8 cellular contexts compared by ENCODE assay signal in genomic region chr17:45371414-45372324, GRCh38. TPM values are rescaled to one million over a fixed set of nuclear protein-coding genes. Genes with fewer than 3 reads are reported as not detected.
DNase-seq lines count a peak whose midpoint lies in the region; ATAC-seq, FAIRE-seq and TF ChIP-seq lines count a peak whose summit lies in the region.

No MANE protein-coding gene starts in this region.

- H3K4me1 ChIP-seq in IMR-90 (ENCODE audit: control insufficient read depth, insufficient read depth, low read length) (peaks cover 34% of the 10 kb centered on the region), adipocyte (ENCODE audit: control insufficient read depth, insufficient read depth, low read length) (peaks cover 28% of the 10 kb centered on the region), pancreas (peaks cover 0 to 13% (median 6%) of the 10 kb centered on the region in 3 donors)

- peak overlapping the region; percentile 100 for H2AK5ac ChIP-seq in IMR-90 (ENCODE audit: low read depth, low read length)

- ATAC-seq in IMR-90 (ENCODE audit: low read depth) = peak; percentile 90
- ATAC-seq in pancreas = peak; percentile 96 to 99 (median 97)
- ATAC-seq in HG02938 (IDR thresholded peaks at IDR 0.05; ENCODE audit: unreplicated experiment) = no peak
- ATAC-seq in GM18868 (IDR thresholded peaks at IDR 0.05; ENCODE audit: unreplicated experiment) = no peak

- peak overlapping the region; percentile 79 for H2AFZ ChIP-seq in IMR-90 (replicated peaks; ENCODE audit: low read length, poor library complexity)

- peak overlapping the region; percentile 99 for H2BK20ac ChIP-seq in IMR-90 (ENCODE audit: low read depth, low read length)

- DNase-seq in CD1c-positive myeloid dendritic cell (ENCODE audit: extremely low spot score) (peak; percentile 86), IMR-90 (peak; percentile 96), adipocyte (ENCODE audit: low read depth) (peak; percentile 98), cardiac septum (ENCODE audit: low spot score) (peak; percentile 89), pancreas (peak; percentile 71 to 90 (median 80)), NK-92 (lab: John Stamatoyannopoulos, UW; ENCODE audit: unreplicated experiment) (no peak)

- H2BK5ac ChIP-seq in IMR-90 (ENCODE audit: low read depth, low read length, poor library complexity, severe bottlenecking) = peak overlapping the region; percentile 99

- peaks cover 0 to 15% of the 10 kb centered on the region in 2 experiments; a peak in 1 of 4 replicates for H3K79me1 ChIP-seq in IMR-90 (ENCODE audit: low read depth in 1 of 2, low read length in 2 of 2)

- POLR2A ChIA-PET in IMR-90 (lab: Charles Lee; ENCODE audit: unreplicated experiment) = interaction anchor here (0.6 kb wide), 1 partner anchor 12 kb away, joined by 3 read pairs; no protein-coding TSS in a partner anchor

- H3K36me3 ChIP-seq in IMR-90 (ENCODE audit: control insufficient read depth, insufficient read depth, low read length) = no peaks in the 10 kb centered on the region
- no peaks in the 10 kb centered on the region for H3K36me3 ChIP-seq in adipocyte (ENCODE audit: control insufficient read depth, insufficient read depth, low read length, severe bottlenecking)
- no peaks in the 10 kb centered on the region for H3K36me3 ChIP-seq in pancreas

- intact Hi-C loops in IMR-90 (cut with micrococcal nuclease) (no loop called here), cardiac septum (cut with DNase I) (loop anchor here (2.0 kb wide), 1 partner anchor 55 kb away; the partner anchor contains the start of gene MAP3K14), pancreas (cut with DNase I) (no loop called here)

- FAIRE-seq in pancreas (lab: Jason Lieb, UNC) = no peak

- peak overlapping the region; percentile 100 for H3K4ac ChIP-seq in IMR-90 (ENCODE audit: low read depth, low read length)

- H3K27me3 ChIP-seq in IMR-90 (ENCODE audit: control insufficient read depth, insufficient read depth, low read length) (no peaks in the 10 kb centered on the region), adipocyte (replicated peaks; ENCODE audit: control insufficient read depth, insufficient read depth, low read length) (peaks cover 6% of the 10 kb centered on the region), pancreas (no peaks in the 10 kb centered on the region)

- peak overlapping the region; percentile 99 for H3K14ac ChIP-seq in IMR-90 (replicated peaks; ENCODE audit: low read depth, low read length)

- peak overlapping the region; percentile 99 for H2BK15ac ChIP-seq in IMR-90 (ENCODE audit: low read depth, low read length)

- peak overlapping the region; percentile 99 for H2AK9ac ChIP-seq in IMR-90 (replicated peaks; ENCODE audit: low read depth, low read length, poor library complexity)

- H3K27ac ChIP-seq in IMR-90 (ENCODE audit: insufficient read depth, low read length) (peak overlapping the region; percentile 100), pancreas (peak overlapping the region; percentile 69 to 83 (median 78))

- peak overlapping the region; percentile 98 for H3K18ac ChIP-seq in IMR-90 (ENCODE audit: low read depth, low read length)

- CTCF ChIA-PET in IMR-90 (lab: Yijun Ruan, JAX) = interaction anchor here (1.1 to 1.2 kb wide), 3 partner anchors 55 to 136 kb away, joined by 3 to 4 read pairs (median 3); partner anchors contain the start of gene MAP3K14

- H3K9me1 ChIP-seq in IMR-90 (ENCODE audit: insufficient read depth, low read length) = peaks cover 20% of the 10 kb centered on the region

- BruUV-seq in IMR-90 (replicated peaks; lab: Mats Ljungman, UMichigan) = no TSS peak

- in situ Hi-C loops in IMR-90 (cut with MboI; ENCODE audit: low sequenced_read_pairs) = loop anchor here (5.0 kb wide), 1 partner anchor 59 kb away; no protein-coding TSS in a partner anchor

- WGBS in IMR-90 (ENCODE audit: extremely low coverage in 2 of 2, insufficient read length in 1 of 2), 2 experiments = 0% methylated on average over 11 of the region's 55 CpGs; no CpG with 5 or more reads in 1 of the 2 experiments
- 15 to 16% methylated on average over 55 of the region's 55 CpGs for WGBS in pancreas, 2 donors

- TF ChIP-seq POLR2A in IMR-90 (IDR thresholded peaks at IDR 0.05; ENCODE audit: low read depth, low read length) = peak; percentile 59

- peak overlapping the region; percentile 99 to 100 for H4K8ac ChIP-seq in IMR-90 (ENCODE audit: low read depth in 2 of 2, low read length in 2 of 2)

- peak overlapping the region; percentile 96 for H3K23ac ChIP-seq in IMR-90 (ENCODE audit: low read depth, low read length)

- peak overlapping the region; percentile 100 for H4K91ac ChIP-seq in IMR-90 (ENCODE audit: insufficient read depth, low read depth, low read length)

- H4K20me1 ChIP-seq in IMR-90 (ENCODE audit: insufficient read depth, low read length) = no peaks in the 10 kb centered on the region

- peak; percentile 35; the same call in 1 of the 2 replicates for TF ChIP-seq RAD21 in IMR-90 (IDR thresholded peaks at IDR 0.05; ENCODE audit: low read length)

- no peak for TF ChIP-seq CTCF in IMR-90 (conservative IDR thresholded peaks at IDR 0.05; ENCODE audit: low read depth, low read length)
- TF ChIP-seq CTCF in pancreas (IDR thresholded peaks at IDR 0.05) = no peak

- peak overlapping the region; percentile 100 for H2BK120ac ChIP-seq in IMR-90 (ENCODE audit: low read depth, low read length)

- H3K9ac ChIP-seq in IMR-90 (ENCODE audit: low read depth, low read length) (peak overlapping the region; percentile 85), adipocyte (ENCODE audit: low read length) (peak overlapping the region; percentile 85)

- peak overlapping the region; percentile 64 for H3K4me2 ChIP-seq in IMR-90 (ENCODE audit: low read depth, low read length)

- H3K56ac ChIP-seq in IMR-90 (ENCODE audit: extremely low read depth, insufficient read depth, low read length) = peak overlapping the region; percentile 97

- no peaks in the 10 kb centered on the region for H3K9me3 ChIP-seq in IMR-90 (ENCODE audit: control insufficient read depth, insufficient read depth, low read length)
- no peaks in the 10 kb centered on the region for H3K9me3 ChIP-seq in adipocyte (ENCODE audit: control insufficient read depth, low read length)
- H3K9me3 ChIP-seq in pancreas = no peaks in the 10 kb centered on the region

- dilution Hi-C loops in IMR-90 (cut with HindIII; ENCODE audit: low sequenced_read_pairs, unreplicated experiment) = no loop called here

- H3K4me3 ChIP-seq in IMR-90 (ENCODE audit: insufficient read depth, low read depth, low read length) = peak overlapping the region; percentile 10; the same call in 1 of the 2 replicates
- peak overlapping the region; percentile 63 for H3K4me3 ChIP-seq in adipocyte (ENCODE audit: low read length)
- peak overlapping the region in 2 of 4 donors; percentile 28 to 34 for H3K4me3 ChIP-seq in pancreas

- peak overlapping the region; percentile 99 for H4K5ac ChIP-seq in IMR-90 (ENCODE audit: low read depth, low read length)

TF ChIP-seq in IMR-90, 13 proteins besides CTCF, POLR2A, EP300 and RAD21:
- peak; percentile 97 for TF ChIP-seq BHLHE40 (IDR thresholded peaks at IDR 0.05; ENCODE audit: low read depth, low read length)
- TF ChIP-seq MAZ (IDR thresholded peaks at IDR 0.05; ENCODE audit: borderline replicate concordance, low read depth, low read length) = peak; percentile 88
- TF ChIP-seq ELK1 (IDR thresholded peaks at IDR 0.05; ENCODE audit: borderline replicate concordance, low read depth, low read length) = no peak
- peak; percentile 75 for TF ChIP-seq MXI1 (IDR thresholded peaks at IDR 0.05; ENCODE audit: borderline replicate concordance, low read depth, low read length)
- TF ChIP-seq NFE2L2 (IDR thresholded peaks at IDR 0.05; ENCODE audit: low read depth, low read length) = peak; percentile 74
- TF ChIP-seq RFX5 (IDR thresholded peaks at IDR 0.05; ENCODE audit: low read depth, low read length) = no peak
- 0 out of 2 replicates have a peak, but pooled peaks have one; percentile 2 for TF ChIP-seq MAFK (IDR thresholded peaks at IDR 0.05; ENCODE audit: low read depth, low read length)
- TF ChIP-seq FOS (IDR thresholded peaks at IDR 0.05; ENCODE audit: low read depth, low read length) = peak; percentile 96
- peak; percentile 18; the same call in 1 of the 2 replicates for TF ChIP-seq USF2 (IDR thresholded peaks at IDR 0.05; ENCODE audit: low read depth, low read length)
- TF ChIP-seq SMC3 (IDR thresholded peaks at IDR 0.05; ENCODE audit: low read depth, low read length) = no peak
- no peak for TF ChIP-seq CHD1 (IDR thresholded peaks at IDR 0.05; ENCODE audit: low read depth, low read length)
- no peak for TF ChIP-seq RCOR1 (IDR thresholded peaks at IDR 0.05; ENCODE audit: insufficient replicate concordance, low read length)
- peak; percentile 90 for TF ChIP-seq CEBPB (IDR thresholded peaks at IDR 0.05; ENCODE audit: low read depth, low read length)
TF ChIP-seq in IMR-90: peak in this region for 8.

RNA-seq across cellular contexts. Expression of gene MAP3K14, which starts 54.8 kb away (rescaled TPM):
- total RNA-seq in IMR-90 (2012; rRNA removed) (3.6 and 4.1 TPM in 2 replicates), cardiac septum (14.6 TPM), pancreas (10 to 100 TPM in 1 of 6 donors, 1 to 10 TPM in 5; 6.1 to 16.4 (median 7.3) TPM)
- polyA plus RNA-seq in IMR-90 (2012; rRNA removed) (19.9 and 21.7 TPM in 2 replicates), pancreas (10 to 100 TPM; 13.2 to 16.2 TPM)
- polyA plus RNA-seq in IMR-90 (2012; cell fraction: cytosol; rRNA removed) = 11.1 and 15.2 TPM in 2 replicates
- 52.0 and 95.3 TPM in 2 replicates for polyA plus RNA-seq in IMR-90 (2012; cell fraction: nucleus; rRNA removed; ENCODE audit: low replicate concordance)

Comparison
In these comparisons a context has a peak if more than half of its experiments do, and no peak if none do; other contexts are left out.
1. ATAC-seq: peak in IMR-90 (single experiment) and pancreas (4 of 4); none in HG02938 (single experiment) and GM18868 (single experiment).